ENCODE assay signal across 9 cellular contexts in the genomic region with DNA sequence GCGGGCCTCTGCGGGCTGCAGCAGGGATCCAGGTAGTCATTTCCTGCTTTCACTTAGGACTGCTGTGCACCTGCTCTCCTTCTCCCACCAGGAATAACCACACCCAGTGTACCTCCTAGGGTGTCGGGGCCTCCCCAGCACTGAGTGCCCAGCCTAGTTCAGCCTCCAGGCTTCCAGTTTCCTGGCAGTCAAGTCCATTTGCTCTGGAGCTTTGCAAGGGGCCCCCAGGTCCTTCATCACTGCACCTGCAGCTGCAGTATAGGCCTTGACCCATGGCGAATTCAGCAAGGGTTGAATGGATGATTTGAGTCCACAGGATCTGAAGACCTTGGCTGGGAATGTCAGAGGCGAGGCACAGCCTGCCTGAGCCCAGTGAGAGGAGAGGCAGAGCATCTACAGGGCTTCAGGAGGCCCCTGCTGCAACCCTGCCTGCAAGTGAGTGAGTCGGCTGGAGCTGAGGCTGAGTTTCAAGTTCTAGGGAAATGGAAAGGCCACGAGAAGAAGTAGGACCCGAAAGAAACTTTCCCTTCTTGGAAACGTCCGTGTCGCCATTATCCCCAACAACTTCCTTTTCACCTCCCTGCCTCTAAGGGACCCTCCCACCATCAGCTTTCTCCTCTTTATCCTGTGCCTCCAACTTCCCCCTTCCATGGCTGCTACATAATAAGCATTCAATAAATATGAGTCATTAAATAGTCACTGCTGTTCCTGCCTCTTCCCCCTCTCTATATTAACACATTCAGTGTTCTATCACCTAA.
DNase-seq lines count a peak whose midpoint lies in the region; ATAC-seq lines count a peak whose summit lies in the region.
"Had no signal": no experiment of that assay in that cellular context is flagged by ENCODE, and none has a peak within 500 bp of the region (broad histone marks: within the 10 kb centered on the region; RNA-seq: fewer than 3 reads in every experiment).

No MANE protein-coding gene starts in this region.

- H3K9ac ChIP-seq in neuronal stem cell (ENCODE audit: low read depth, low read length, poor library complexity): no peak overlapping the region

- no peak overlapping the region for H3K4me3 ChIP-seq in neuronal stem cell (ENCODE audit: low read length in 2 of 2)

- H4K91ac ChIP-seq in neuronal stem cell (ENCODE audit: low read depth, low read length, poor library complexity): no peak overlapping the region

- H2BK15ac ChIP-seq in neuronal stem cell (ENCODE audit: low read length): peak overlapping the region; percentile 78

- no peaks in the 10 kb centered on the region for H3K27me3 Mint-ChIP-seq in activated naive CD8-positive, alpha-beta T cell treated with anti-CD3 and anti-CD28 coated beads, Interleukin-2, amount 10 ng/mL, durations not matched to agents 7 days and 5 days

- H3K23ac ChIP-seq in neuronal stem cell (ENCODE audit: low read depth, low read length, poor library complexity): peak overlapping the region; percentile 71

- peak overlapping the region; percentile 1 for H3K4me3 Mint-ChIP-seq in activated naive CD8-positive, alpha-beta T cell treated with anti-CD3 and anti-CD28 coated beads, Interleukin-2, amount 10 ng/mL, durations not matched to agents 7 days and 5 days

- peaks cover 32% of the 10 kb centered on the region for H3K4me1 Mint-ChIP-seq in activated naive CD8-positive, alpha-beta T cell treated with anti-CD3 and anti-CD28 coated beads, Interleukin-2, amount 10 ng/mL, durations not matched to agents 7 days and 5 days

- DNase-seq in NCI-H1092 treated with DMSO at 0.1 percent for 48 hours (lab: John Stamatoyannopoulos, UW) (peak; percentile 4), NCI-H1092 (lab: John Stamatoyannopoulos, UW) (no peak), NCI-H2196 (lab: John Stamatoyannopoulos, UW; ENCODE audit: unreplicated experiment) (peak; percentile 72), neuronal stem cell (ENCODE audit: low spot score) (no peak), NCI-H1436 treated with DMSO at 0.1 percent for 48 hours (lab: John Stamatoyannopoulos, UW) (no peak)
- no peak for DNase-seq in activated naive CD8-positive, alpha-beta T cell treated with anti-CD3 and anti-CD28 coated beads, Interleukin-2, amount 10 ng/mL, durations not matched to agents 7 days and 5 days
- DNase-seq: NCI-H1105 treated with DMSO at 0.1 percent for 48 hours had no signal

- no peak overlapping the region for H2AFZ ChIP-seq in neuronal stem cell (ENCODE audit: low read length)

- peaks cover 0 to 1% of the 10 kb centered on the region in 2 donors for H3K4me1 ChIP-seq in neuronal stem cell (ENCODE audit: control insufficient read depth in 2 of 2, insufficient read depth in 1 of 2, low read depth in 1 of 2, low read length in 2 of 2)

- POLR2A ChIA-PET in activated naive CD8-positive, alpha-beta T cell treated with anti-CD3 and anti-CD28 coated beads, Interleukin-2, amount 10 ng/mL, durations not matched to agents 7 days and 5 days (lab: Charles Lee): interaction anchor here (1.1 to 3.0 kb wide), 2 partner anchors 39 to 116 kb away, joined by 3 to 30 read pairs; a partner anchor contains a TSS

- H3K27me3 ChIP-seq in neuronal stem cell (ENCODE audit: control insufficient read depth in 3 of 3, insufficient read depth in 3 of 3, low read depth in 1 of 3, low read length in 3 of 3): peaks cover 0 to 7% (median 0%) of the 10 kb centered on the region in 3 experiments

- no peak overlapping the region for H3K14ac ChIP-seq in neuronal stem cell (ENCODE audit: low read length)

- no peak overlapping the region for H3K4me2 ChIP-seq in neuronal stem cell (ENCODE audit: insufficient read depth, low read length, poor library complexity, severe bottlenecking)

- H3K9me3 Mint-ChIP-seq in activated naive CD8-positive, alpha-beta T cell treated with anti-CD3 and anti-CD28 coated beads, Interleukin-2, amount 10 ng/mL, durations not matched to agents 7 days and 5 days: peaks cover 4% of the 10 kb centered on the region

- H2BK12ac ChIP-seq in neuronal stem cell (ENCODE audit: low read length): no peak overlapping the region

- no peaks in the 10 kb centered on the region for H3K36me3 ChIP-seq in neuronal stem cell (replicated peaks in 1 of 2; ENCODE audit: control insufficient read depth in 2 of 2, insufficient read depth in 2 of 2, low read length in 2 of 2)

- H3K9me3 ChIP-seq in neuronal stem cell (replicated peaks in 1 of 2; ENCODE audit: control insufficient read depth in 2 of 2, insufficient read depth in 1 of 2, low read depth in 1 of 2, low read length in 2 of 2): no peaks in the 10 kb centered on the region

- H3K27ac ChIP-seq in neuronal stem cell (replicated peaks; ENCODE audit: low read length): no peak overlapping the region

- no peak overlapping the region for H4K8ac ChIP-seq in neuronal stem cell (ENCODE audit: low read depth, low read length)

- no peak for ATAC-seq in activated naive CD8-positive, alpha-beta T cell treated with anti-CD3 and anti-CD28 coated beads, Interleukin-2, amount 10 ng/mL, durations not matched to agents 7 days and 5 days (ENCODE audit: low read depth)
- ATAC-seq in GM21737 (IDR thresholded peaks at IDR 0.05; ENCODE audit: unreplicated experiment): no peak
- ATAC-seq in GM21576 (IDR thresholded peaks at IDR 0.05; ENCODE audit: unreplicated experiment): no peak

- H3K4ac ChIP-seq in neuronal stem cell (ENCODE audit: low read length): no peak overlapping the region

- no CpG with 5 or more reads among the region's 11 CpGs for WGBS in neuronal stem cell (ENCODE audit: extremely low coverage in 2 of 2, insufficient read length in 2 of 2, insufficient replicate concordance in 1 of 2), 2 donors

- H2BK5ac ChIP-seq in neuronal stem cell (ENCODE audit: low read length): no peak overlapping the region

- H3K79me1 ChIP-seq in neuronal stem cell (ENCODE audit: low read depth, low read length): no peaks in the 10 kb centered on the region

- peak overlapping the region; percentile 19 for H2AK5ac ChIP-seq in neuronal stem cell (ENCODE audit: low read depth, low read length)

- H3K27ac Mint-ChIP-seq in activated naive CD8-positive, alpha-beta T cell treated with anti-CD3 and anti-CD28 coated beads, Interleukin-2, amount 10 ng/mL, durations not matched to agents 7 days and 5 days: peak overlapping the region; percentile 11

- H3K36me3 Mint-ChIP-seq in activated naive CD8-positive, alpha-beta T cell treated with anti-CD3 and anti-CD28 coated beads, Interleukin-2, amount 10 ng/mL, durations not matched to agents 7 days and 5 days: peaks cover 1% of the 10 kb centered on the region

- H2BK120ac ChIP-seq in neuronal stem cell (ENCODE audit: low read depth, low read length): no peak overlapping the region

- no peak overlapping the region for H3K18ac ChIP-seq in neuronal stem cell (ENCODE audit: low read length)

Comparison
In these comparisons a context has a peak if more than half of its experiments do, and no peak if none do; other contexts are left out.
1. DNase-seq: peak in NCI-H1092 treated with DMSO at 0.1 percent for 48 hours (single experiment) and NCI-H2196 (single experiment); none in NCI-H1092 (single experiment), activated naive CD8-positive, alpha-beta T cell treated with anti-CD3 and anti-CD28 coated beads, Interleukin-2, amount 10 ng/mL, durations not matched to agents 7 days and 5 days (single experiment), neuronal stem cell (single experiment) and NCI-H1436 treated with DMSO at 0.1 percent for 48 hours (single experiment).